27 cellular contexts compared by ENCODE assay signal in the genomic region with DNA sequence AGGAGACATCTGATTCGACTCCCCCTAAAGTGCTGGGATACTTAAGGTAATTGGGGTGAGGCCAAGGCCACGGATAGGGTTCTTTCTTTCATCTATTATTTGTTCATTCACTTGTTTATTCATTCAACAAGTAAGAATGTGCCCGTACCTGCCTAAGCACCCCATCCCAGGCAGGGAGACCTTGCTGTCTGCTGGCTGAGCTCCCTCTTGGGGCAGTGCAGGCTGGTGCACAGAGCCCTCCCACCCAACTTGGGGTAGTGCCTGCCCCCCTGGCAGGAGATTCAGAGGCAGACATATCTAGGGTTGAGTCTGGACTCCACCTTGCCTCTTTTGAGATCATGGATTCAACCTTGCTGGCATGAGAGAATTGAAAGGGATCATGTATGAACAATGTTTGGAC.
"Had no signal": no experiment of that assay in that cellular context is flagged by ENCODE, and none has a peak within 500 bp of the region (broad histone marks: within the 10 kb centered on the region; RNA-seq: fewer than 3 reads in every experiment).

No MANE protein-coding gene starts in this region.

- ATAC-seq: activated CD4-positive, alpha-beta T cell treated with anti-CD3 and anti-CD28 coated beads for 36 hours; activated CD4-positive, CD25-positive, alpha-beta regulatory T cell treated with anti-CD3 and anti-CD28 coated beads, Interleukin-2, amount 50 U/mL, for 24 hours; activated CD8-positive, alpha-beta T cell treated with anti-CD3 and anti-CD28 coated beads, Interleukin-2, amount 10 ng/mL, durations not matched to agents 7 days and 5 days; K562; PC-3 had no signal

- H3K9me3 ChIP-seq: ascending aorta, breast epithelium, MG63, SJCRH30 had no signal

- H3K36me3 ChIP-seq: ascending aorta, breast epithelium, MG63, SJCRH30 had no signal

- H3K27me3 Mint-ChIP-seq: activated CD4-positive, alpha-beta T cell treated with anti-CD3 and anti-CD28 coated beads for 36 hours; activated CD4-positive, alpha-beta T cell treated with anti-CD3 and anti-CD28 coated beads, Interleukin-2, amount 10 ng/mL, durations not matched to agents 7 days and 5 days; activated naive CD4-positive, alpha-beta T cell treated with anti-CD3 and anti-CD28 coated beads, Interleukin-2, amount 50 U/mL, for 24 hours; activated T-cell treated with anti-CD3 and anti-CD28 coated beads, Interleukin-2, amount 50 U/mL, for 24 hours had no signal

- H3K27me3 ChIP-seq: ascending aorta, breast epithelium, MG63, SJCRH30 had no signal

- H3K4me1 ChIP-seq: ascending aorta, breast epithelium, SJCRH30 had no signal

- H3K27ac ChIP-seq: ascending aorta, breast epithelium, SJCRH30, SK-N-MC had no signal

- H3K4me3 Mint-ChIP-seq: activated CD4-positive, alpha-beta T cell treated with anti-CD3 and anti-CD28 coated beads for 36 hours; activated CD4-positive, alpha-beta T cell treated with anti-CD3 and anti-CD28 coated beads, Interleukin-2, amount 10 ng/mL, durations not matched to agents 7 days and 5 days; activated CD8-positive, alpha-beta T cell treated with anti-CD3 and anti-CD28 coated beads, Interleukin-2, amount 10 ng/mL, durations not matched to agents 7 days and 5 days; activated naive CD4-positive, alpha-beta T cell treated with anti-CD3 and anti-CD28 coated beads, Interleukin-2, amount 50 U/mL, for 24 hours; activated naive CD8-positive, alpha-beta T cell treated with anti-CD3 and anti-CD28 coated beads, Interleukin-2, amount 10 ng/mL, durations not matched to agents 7 days and 5 days; activated T-cell treated with anti-CD3 and anti-CD28 coated beads, Interleukin-2, amount 50 U/mL, for 24 hours had no signal

- H3K27ac Mint-ChIP-seq: activated CD4-positive, alpha-beta T cell treated with anti-CD3 and anti-CD28 coated beads for 36 hours; activated CD4-positive, alpha-beta T cell treated with anti-CD3 and anti-CD28 coated beads, Interleukin-2, amount 10 ng/mL, durations not matched to agents 7 days and 5 days; activated CD8-positive, alpha-beta T cell treated with anti-CD3 and anti-CD28 coated beads, Interleukin-2, amount 10 ng/mL, durations not matched to agents 7 days and 5 days; activated naive CD4-positive, alpha-beta T cell treated with anti-CD3 and anti-CD28 coated beads, Interleukin-2, amount 50 U/mL, for 24 hours; activated naive CD8-positive, alpha-beta T cell treated with anti-CD3 and anti-CD28 coated beads, Interleukin-2, amount 10 ng/mL, durations not matched to agents 7 days and 5 days; activated T-cell treated with anti-CD3 and anti-CD28 coated beads, Interleukin-2, amount 50 U/mL, for 24 hours; activated T-helper 2 cell treated with anti-CD3 and anti-CD28 coated beads, Interferon-gamma antibody, Interleukin-2, Interleukin-4, amounts not matched to agents 10 μg/mL and 5 μg/mL and 100 μg/mL, durations not matched to agents 14 hours and 24 hours and 36 hours had no signal

- DNase-seq: activated CD4-positive, alpha-beta T cell treated with anti-CD3 and anti-CD28 coated beads for 36 hours; activated CD4-positive, alpha-beta T cell treated with anti-CD3 and anti-CD28 coated beads, Interleukin-2, amount 10 ng/mL, durations not matched to agents 7 days and 5 days; activated CD4-positive, alpha-beta T cell treated with anti-CD3 and anti-CD28 coated beads, Interleukin-2, amount 50 U/mL, for 48 hours; activated CD8-positive, alpha-beta T cell treated with anti-CD3 and anti-CD28 coated beads, Interleukin-2, amount 10 ng/mL, durations not matched to agents 7 days and 5 days; activated gamma-delta T cell; activated naive CD4-positive, alpha-beta T cell treated with Interleukin-2 at 50 U/mL for 16 hours; activated naive CD8-positive, alpha-beta T cell treated with anti-CD3 and anti-CD28 coated beads, Interleukin-2, amount 10 ng/mL, durations not matched to agents 7 days and 5 days; activated T-cell treated with anti-CD3 and anti-CD28 coated beads, Interleukin-2, amount 50 U/mL, for 24 hours; amygdala; MG63; NCI-H1048; NCI-H1436 treated with DMSO at 0.1 percent for 48 hours; NCI-H1694 treated with DMSO at 0.1 percent for 48 hours; NCI-H2029; NCI-H345; NCI-H524 treated with DMSO at 0.1 percent for 48 hours; PC-3; Right ventricle myocardium superior; SJCRH30; T1000 had no signal

- H3K9me3 Mint-ChIP-seq: activated CD4-positive, alpha-beta T cell treated with anti-CD3 and anti-CD28 coated beads, Interleukin-2, amount 10 ng/mL, durations not matched to agents 7 days and 5 days; activated naive CD4-positive, alpha-beta T cell treated with anti-CD3 and anti-CD28 coated beads, Interleukin-2, amount 50 U/mL, for 24 hours; activated naive CD8-positive, alpha-beta T cell treated with anti-CD3 and anti-CD28 coated beads, Interleukin-2, amount 10 ng/mL, durations not matched to agents 7 days and 5 days; activated T-cell treated with anti-CD3 and anti-CD28 coated beads, Interleukin-2, amount 50 U/mL, for 24 hours; activated T-helper 2 cell treated with anti-CD3 and anti-CD28 coated beads, Interferon-gamma antibody, Interleukin-2, Interleukin-4, amounts not matched to agents 10 μg/mL and 5 μg/mL and 100 μg/mL, durations not matched to agents 14 hours and 24 hours and 36 hours had no signal

- H3K4me1 Mint-ChIP-seq: activated CD4-positive, alpha-beta T cell treated with anti-CD3 and anti-CD28 coated beads for 36 hours; activated CD4-positive, alpha-beta T cell treated with anti-CD3 and anti-CD28 coated beads, Interleukin-2, amount 10 ng/mL, durations not matched to agents 7 days and 5 days; activated naive CD4-positive, alpha-beta T cell treated with anti-CD3 and anti-CD28 coated beads, Interleukin-2, amount 50 U/mL, for 24 hours had no signal

- H3K4me3 ChIP-seq: ascending aorta, breast epithelium, K562, MG63, SJCRH30, SK-N-MC had no signal

- H3K36me3 Mint-ChIP-seq: activated naive CD4-positive, alpha-beta T cell treated with anti-CD3 and anti-CD28 coated beads, Interleukin-2, amount 50 U/mL, for 24 hours; activated naive CD8-positive, alpha-beta T cell treated with anti-CD3 and anti-CD28 coated beads, Interleukin-2, amount 10 ng/mL, durations not matched to agents 7 days and 5 days had no signal
